Comparison of ENCODE assay signal across 38 cellular contexts in genomic region chr20:6069669-6070068, GRCh38. TPM values are rescaled to one million over a fixed set of nuclear protein-coding genes. Genes with fewer than 3 reads are reported as not detected.
"Had no signal": no experiment of that assay in that cellular context is flagged by ENCODE, and none has a peak within 500 bp of the region (broad histone marks: within the 10 kb centered on the region; RNA-seq: fewer than 3 reads in every experiment).

No MANE protein-coding gene starts in this region.

- H3K27me3 Mint-ChIP-seq: activated CD4-positive, alpha-beta memory T cell treated with anti-CD3 and anti-CD28 coated beads for 36 hours; activated naive CD4-positive, alpha-beta T cell treated with anti-CD3 and anti-CD28 coated beads, Interleukin-2, amount 50 U/mL, for 24 hours; activated naive CD8-positive, alpha-beta T cell; activated T-cell treated with anti-CD3 and anti-CD28 coated beads, Interleukin-2, amount 50 U/mL, for 24 hours had no signal

- H3K4me1 ChIP-seq: ascending aorta had no signal

- H3K9me3 Mint-ChIP-seq: activated B cell treated with CpG ODN at 0.5 μM for 24 hours; activated CD4-positive, alpha-beta memory T cell treated with anti-CD3 and anti-CD28 coated beads for 36 hours; activated CD4-positive, alpha-beta T cell treated with anti-CD3 and anti-CD28 coated beads, Interleukin-2, amount 10 ng/mL, durations not matched to agents 24 days and 14 days; activated naive CD4-positive, alpha-beta T cell treated with anti-CD3 and anti-CD28 coated beads, Interleukin-2, amount 10 ng/mL, durations not matched to agents 7 days and 5 days; activated naive CD4-positive, alpha-beta T cell treated with anti-CD3 and anti-CD28 coated beads, Interleukin-2, amount 50 U/mL, for 24 hours; activated naive CD8-positive, alpha-beta T cell treated with anti-CD3 and anti-CD28 coated beads, Interleukin-2, amount 10 ng/mL, durations not matched to agents 7 days and 5 days; activated naive CD8-positive, alpha-beta T cell treated with anti-CD3 and anti-CD28 coated beads, Interleukin-2, amount 50 U/mL, for 24 hours; activated T-cell treated with anti-CD3 and anti-CD28 coated beads, Interleukin-2, amount 50 U/mL, for 24 hours; activated T-helper 2 cell treated with anti-CD3 and anti-CD28 coated beads, Interferon-gamma antibody, Interleukin-2, Interleukin-4, amounts not matched to agents 10 μg/mL and 5 μg/mL and 100 μg/mL, durations not matched to agents 14 hours and 24 hours and 36 hours; central memory CD8-positive, alpha-beta T cell; T-helper 1 cell treated with Interleukin-12 subunit alpha and Interleukin-12 subunit beta and Interleukin-4 antibody, amounts not matched to agents 30 μg/mL and 1 μg/mL, for 36 hours; T-helper 2 cell treated with Interferon-gamma antibody and Interleukin-4, amounts not matched to agents 5 μg/mL and 100 μg/mL, for 36 hours had no signal

- H3K27me3 ChIP-seq: ascending aorta, cardiac muscle cell had no signal

- H3K27ac ChIP-seq: ascending aorta, cardiac muscle cell, VCaP had no signal

- H3K9me3 ChIP-seq: ascending aorta had no signal

- FAIRE-seq: TTC549 had no signal

- ATAC-seq: activated CD8-positive, alpha-beta memory T cell treated with anti-CD3 and anti-CD28 coated beads, Interleukin-2, amount 10 ng/mL, durations not matched to agents 7 days and 5 days; activated CD8-positive, alpha-beta T cell treated with anti-CD3 and anti-CD28 coated beads, Interleukin-2, amount 10 ng/mL, durations not matched to agents 7 days and 5 days; activated naive CD8-positive, alpha-beta T cell treated with anti-CD3 and anti-CD28 coated beads, Interleukin-2, amount 50 U/mL, for 24 hours had no signal

- H3K36me3 Mint-ChIP-seq: activated CD4-positive, alpha-beta memory T cell treated with anti-CD3 and anti-CD28 coated beads for 36 hours; activated CD8-positive, alpha-beta memory T cell treated with anti-CD3 and anti-CD28 coated beads, Interleukin-2, amount 10 ng/mL, durations not matched to agents 7 days and 5 days; activated naive CD4-positive, alpha-beta T cell treated with anti-CD3 and anti-CD28 coated beads, Interleukin-2, amount 10 ng/mL, durations not matched to agents 7 days and 5 days; activated naive CD4-positive, alpha-beta T cell treated with anti-CD3 and anti-CD28 coated beads, Interleukin-2, amount 50 U/mL, for 24 hours; activated naive CD8-positive, alpha-beta T cell; activated naive CD8-positive, alpha-beta T cell treated with anti-CD3 and anti-CD28 coated beads, Interleukin-2, amount 10 ng/mL, durations not matched to agents 7 days and 5 days; brain had no signal

- H3K36me3 ChIP-seq: ascending aorta, cardiac muscle cell had no signal

- H3K27ac Mint-ChIP-seq: activated B cell treated with CpG ODN at 0.5 μM for 24 hours; activated CD4-positive, alpha-beta memory T cell treated with anti-CD3 and anti-CD28 coated beads for 36 hours; activated CD4-positive, alpha-beta T cell treated with anti-CD3 and anti-CD28 coated beads, Interleukin-2, amount 10 ng/mL, durations not matched to agents 24 days and 14 days; activated CD8-positive, alpha-beta memory T cell treated with anti-CD3 and anti-CD28 coated beads, Interleukin-2, amount 10 ng/mL, durations not matched to agents 7 days and 5 days; activated CD8-positive, alpha-beta T cell treated with anti-CD3 and anti-CD28 coated beads, Interleukin-2, amount 10 ng/mL, durations not matched to agents 7 days and 5 days; activated naive CD4-positive, alpha-beta T cell treated with anti-CD3 and anti-CD28 coated beads, Interleukin-2, amount 10 ng/mL, durations not matched to agents 7 days and 5 days; activated naive CD4-positive, alpha-beta T cell treated with anti-CD3 and anti-CD28 coated beads, Interleukin-2, amount 50 U/mL, for 24 hours; activated naive CD8-positive, alpha-beta T cell; activated naive CD8-positive, alpha-beta T cell treated with anti-CD3 and anti-CD28 coated beads, Interleukin-2, amount 10 ng/mL, durations not matched to agents 7 days and 5 days; activated naive CD8-positive, alpha-beta T cell treated with anti-CD3 and anti-CD28 coated beads, Interleukin-2, amount 50 U/mL, for 24 hours; activated T-cell treated with anti-CD3 and anti-CD28 coated beads, Interleukin-2, amount 50 U/mL, for 24 hours; activated T-helper 2 cell treated with anti-CD3 and anti-CD28 coated beads, Interferon-gamma antibody, Interleukin-2, Interleukin-4, amounts not matched to agents 10 μg/mL and 5 μg/mL and 100 μg/mL, durations not matched to agents 14 hours and 24 hours and 36 hours; brain; T-helper 1 cell treated with Interleukin-12 subunit alpha and Interleukin-12 subunit beta and Interleukin-4 antibody, amounts not matched to agents 30 μg/mL and 1 μg/mL, for 36 hours; T-helper 2 cell treated with Interferon-gamma antibody and Interleukin-4, amounts not matched to agents 5 μg/mL and 100 μg/mL, for 36 hours had no signal

- H3K4me1 Mint-ChIP-seq: activated B cell treated with CpG ODN at 0.5 μM for 24 hours; activated CD4-positive, alpha-beta T cell treated with anti-CD3 and anti-CD28 coated beads, Interleukin-2, amount 10 ng/mL, durations not matched to agents 24 days and 14 days; activated CD8-positive, alpha-beta memory T cell treated with anti-CD3 and anti-CD28 coated beads, Interleukin-2, amount 10 ng/mL, durations not matched to agents 7 days and 5 days; activated naive CD4-positive, alpha-beta T cell treated with anti-CD3 and anti-CD28 coated beads, Interleukin-2, amount 50 U/mL, for 24 hours; activated naive CD8-positive, alpha-beta T cell treated with anti-CD3 and anti-CD28 coated beads, Interleukin-2, amount 10 ng/mL, durations not matched to agents 7 days and 5 days; activated naive CD8-positive, alpha-beta T cell treated with anti-CD3 and anti-CD28 coated beads, Interleukin-2, amount 50 U/mL, for 24 hours had no signal

- H3K4me3 ChIP-seq: ascending aorta, cardiac muscle cell had no signal

- DNase-seq: activated B cell treated with CpG ODN at 0.5 μM for 24 hours; activated CD4-positive, alpha-beta memory T cell treated with anti-CD3 and anti-CD28 coated beads for 36 hours; activated CD4-positive, alpha-beta T cell treated with anti-CD3 and anti-CD28 coated beads for 4 hours; activated CD4-positive, alpha-beta T cell treated with anti-CD3 and anti-CD28 coated beads, Interleukin-2, amount 10 ng/mL, durations not matched to agents 24 days and 14 days; activated CD4-positive, alpha-beta T cell treated with anti-CD3 and anti-CD28 coated beads, Interleukin-2, amount 50 U/mL, for 1 hour; activated CD4-positive, alpha-beta T cell treated with anti-CD3 and anti-CD28 coated beads, Interleukin-2, amount 50 U/mL, for 4 hours; activated CD4-positive, CD25-positive, alpha-beta regulatory T cell treated with anti-CD3 and anti-CD28 coated beads, Interleukin-2, amount 50 U/mL, for 72 hours; activated CD8-positive, alpha-beta memory T cell treated with anti-CD3 and anti-CD28 coated beads for 24 hours; activated CD8-positive, alpha-beta memory T cell treated with anti-CD3 and anti-CD28 coated beads, Interleukin-2, amount 10 ng/mL, durations not matched to agents 7 days and 5 days; activated CD8-positive, alpha-beta memory T cell treated with anti-CD3 and anti-CD28 coated beads, Interleukin-2, amount 50 U/mL, for 48 hours; activated CD8-positive, alpha-beta T cell treated with anti-CD3 and anti-CD28 coated beads, Interleukin-2, amount 10 ng/mL, durations not matched to agents 7 days and 5 days; activated effector memory CD4-positive, alpha-beta T cell treated with Interleukin-2 at 50 U/mL for 16 hours; activated gamma-delta T cell; activated naive CD4-positive, alpha-beta T cell treated with anti-CD3 and anti-CD28 coated beads, Interleukin-2, amount 10 ng/mL, durations not matched to agents 7 days and 5 days; activated naive CD4-positive, alpha-beta T cell treated with Interleukin-2 at 50 U/mL for 16 hours; activated naive CD8-positive, alpha-beta T cell treated with anti-CD3 and anti-CD28 coated beads, Interleukin-2, amount 10 ng/mL, durations not matched to agents 7 days and 5 days; activated naive CD8-positive, alpha-beta T cell treated with anti-CD3 and anti-CD28 coated beads, Interleukin-2, amount 50 U/mL, for 24 hours; activated T-cell treated with anti-CD3 and anti-CD28 coated beads, Interleukin-2, amount 50 U/mL, for 24 hours; activated T-cell treated with anti-CD3 and anti-CD28 coated beads, Interleukin-2, amount 50 U/mL, for 48 hours; amygdala; anterior cingulate cortex; caudate nucleus; SW 1271; T-helper 1 cell; T-helper 2 cell; T-helper 9 cell had no signal

- H3K4me3 Mint-ChIP-seq: activated B cell treated with CpG ODN at 0.5 μM for 24 hours; activated CD4-positive, alpha-beta memory T cell treated with anti-CD3 and anti-CD28 coated beads for 36 hours; activated CD4-positive, alpha-beta T cell treated with anti-CD3 and anti-CD28 coated beads, Interleukin-2, amount 10 ng/mL, durations not matched to agents 24 days and 14 days; activated CD8-positive, alpha-beta memory T cell treated with anti-CD3 and anti-CD28 coated beads, Interleukin-2, amount 10 ng/mL, durations not matched to agents 7 days and 5 days; activated CD8-positive, alpha-beta T cell treated with anti-CD3 and anti-CD28 coated beads, Interleukin-2, amount 10 ng/mL, durations not matched to agents 7 days and 5 days; activated naive CD4-positive, alpha-beta T cell treated with anti-CD3 and anti-CD28 coated beads, Interleukin-2, amount 10 ng/mL, durations not matched to agents 7 days and 5 days; activated naive CD4-positive, alpha-beta T cell treated with anti-CD3 and anti-CD28 coated beads, Interleukin-2, amount 50 U/mL, for 24 hours; activated naive CD8-positive, alpha-beta T cell; activated naive CD8-positive, alpha-beta T cell treated with anti-CD3 and anti-CD28 coated beads, Interleukin-2, amount 10 ng/mL, durations not matched to agents 7 days and 5 days; activated naive CD8-positive, alpha-beta T cell treated with anti-CD3 and anti-CD28 coated beads, Interleukin-2, amount 50 U/mL, for 24 hours; activated T-cell treated with anti-CD3 and anti-CD28 coated beads, Interleukin-2, amount 50 U/mL, for 24 hours; brain; central memory CD8-positive, alpha-beta T cell; T-helper 1 cell treated with Interleukin-12 subunit alpha and Interleukin-12 subunit beta and Interleukin-4 antibody, amounts not matched to agents 30 μg/mL and 1 μg/mL, for 36 hours; T-helper 2 cell treated with Interferon-gamma antibody and Interleukin-4, amounts not matched to agents 5 μg/mL and 100 μg/mL, for 36 hours had no signal

RNA-seq across cellular contexts. Expression of gene LRRN4, which starts 15.8 kb away (rescaled TPM):
- total RNA-seq: activated B cell treated with CpG ODN at 0.5 μM for 24 hours; activated CD4-positive, alpha-beta memory T cell treated with anti-CD3 and anti-CD28 coated beads for 36 hours; activated CD4-positive, alpha-beta T cell treated with anti-CD3 and anti-CD28 coated beads, Interleukin-2, amount 10 ng/mL, durations not matched to agents 24 days and 14 days; activated CD8-positive, alpha-beta memory T cell treated with anti-CD3 and anti-CD28 coated beads, Interleukin-2, amount 10 ng/mL, durations not matched to agents 7 days and 5 days; activated CD8-positive, alpha-beta T cell treated with anti-CD3 and anti-CD28 coated beads, Interleukin-2, amount 10 ng/mL, durations not matched to agents 7 days and 5 days; activated naive CD8-positive, alpha-beta T cell treated with anti-CD3 and anti-CD28 coated beads, Interleukin-2, amount 10 ng/mL, durations not matched to agents 7 days and 5 days; activated T-helper 2 cell treated with anti-CD3 and anti-CD28 coated beads, Interferon-gamma antibody, Interleukin-2, Interleukin-4, amounts not matched to agents 10 μg/mL and 5 μg/mL and 100 μg/mL, durations not matched to agents 14 hours and 24 hours and 36 hours; ascending aorta; bronchial epithelial cell had no signal

RNA-seq across cellular contexts. Expression of gene FERMT1, which starts 53.2 kb away (rescaled TPM):
- total RNA-seq: activated B cell treated with CpG ODN at 0.5 μM for 24 hours; activated CD8-positive, alpha-beta T cell treated with anti-CD3 and anti-CD28 coated beads, Interleukin-2, amount 10 ng/mL, durations not matched to agents 7 days and 5 days; activated naive CD8-positive, alpha-beta T cell treated with anti-CD3 and anti-CD28 coated beads, Interleukin-2, amount 10 ng/mL, durations not matched to agents 7 days and 5 days had no signal
